1 cellular context compared by ENCODE assay signal in genomic region chr10:71731791-71732190, GRCh38.
TF ChIP-seq lines count a peak whose summit lies in the region.

No MANE protein-coding gene starts in this region.

TF ChIP-seq in SK-N-SH, 30 proteins besides CTCF, POLR2A, EP300 and RAD21:
- no peak for TF ChIP-seq JUND (IDR thresholded peaks at IDR 0.05)
- TF ChIP-seq NRF1 (IDR thresholded peaks at IDR 0.05; ENCODE audit: low read depth, low read length), result no peak
- TF ChIP-seq PBX3 (IDR thresholded peaks at IDR 0.05), result no peak
- no peak for TF ChIP-seq GABPA (IDR thresholded peaks at IDR 0.05; ENCODE audit: low read depth)
- TF ChIP-seq REST (IDR thresholded peaks at IDR 0.05; ENCODE audit: low read depth, low read length), result no peak
- TF ChIP-seq SMC3 (IDR thresholded peaks at IDR 0.05; ENCODE audit: low read depth, low read length), result no peak
- no peak for TF ChIP-seq GATA2 (CRISPR knock-in tag; IDR thresholded peaks at IDR 0.05)
- no peak for TF ChIP-seq RXRA (IDR thresholded peaks at IDR 0.05; ENCODE audit: borderline replicate concordance, low read depth)
- TF ChIP-seq NFIC (IDR thresholded peaks at IDR 0.05; ENCODE audit: borderline replicate concordance), result no peak
- no peak for TF ChIP-seq SIN3A (IDR thresholded peaks at IDR 0.05; ENCODE audit: borderline replicate concordance, low read depth, low read length)
- no peak for TF ChIP-seq MEF2A (IDR thresholded peaks at IDR 0.05; ENCODE audit: borderline replicate concordance, low read depth)
- no peak for TF ChIP-seq MAX (IDR thresholded peaks at IDR 0.05; ENCODE audit: low read depth)
- TF ChIP-seq TCF12 (IDR thresholded peaks at IDR 0.05), result no peak
- no peak for TF ChIP-seq ELF1 (IDR thresholded peaks at IDR 0.05)
- no peak for TF ChIP-seq USF1 (IDR thresholded peaks at IDR 0.05; ENCODE audit: borderline replicate concordance, low read depth)
- TF ChIP-seq USF2 (IDR thresholded peaks at IDR 0.05; ENCODE audit: borderline replicate concordance, low read depth, low read length), result no peak
- TF ChIP-seq TEAD4 (IDR thresholded peaks at IDR 0.05; ENCODE audit: borderline replicate concordance, insufficient read depth), result no peak
- no peak for TF ChIP-seq FOXJ3 (CRISPR knock-in tag; IDR thresholded peaks at IDR 0.05)
TF ChIP-seq in SK-N-SH: peak in this region for 0.
